Comparison of ENCODE assay signal across 23 cellular contexts in genomic region chr5:81068635-81069034, GRCh38.
"Had no signal": no experiment of that assay in that cellular context is flagged by ENCODE, and none has a peak within 500 bp of the region (broad histone marks: within the 10 kb centered on the region; RNA-seq: fewer than 3 reads in every experiment).

No MANE protein-coding gene starts in this region.

- H3K9me3 Mint-ChIP-seq: activated naive CD8-positive, alpha-beta T cell treated with anti-CD3 and anti-CD28 coated beads, Interleukin-2, amount 10 ng/mL, durations not matched to agents 7 days and 5 days; activated T-cell treated with anti-CD3 and anti-CD28 coated beads, Interleukin-2, amount 50 U/mL, for 24 hours; natural killer cell had no signal

- H3K4me3 Mint-ChIP-seq: activated CD8-positive, alpha-beta T cell treated with anti-CD3 and anti-CD28 coated beads for 36 hours; activated naive CD8-positive, alpha-beta T cell treated with anti-CD3 and anti-CD28 coated beads, Interleukin-2, amount 10 ng/mL, durations not matched to agents 7 days and 5 days; activated T-cell treated with anti-CD3 and anti-CD28 coated beads, Interleukin-2, amount 50 U/mL, for 24 hours; natural killer cell; T-cell had no signal

- H3K9ac ChIP-seq: SK-N-SH had no signal

- H3K4me1 Mint-ChIP-seq: activated naive CD8-positive, alpha-beta T cell treated with anti-CD3 and anti-CD28 coated beads, Interleukin-2, amount 10 ng/mL, durations not matched to agents 7 days and 5 days; natural killer cell had no signal

- H3K27ac Mint-ChIP-seq: activated naive CD8-positive, alpha-beta T cell treated with anti-CD3 and anti-CD28 coated beads, Interleukin-2, amount 10 ng/mL, durations not matched to agents 7 days and 5 days; activated T-cell treated with anti-CD3 and anti-CD28 coated beads, Interleukin-2, amount 50 U/mL, for 24 hours; activated T-helper 2 cell treated with anti-CD3 and anti-CD28 coated beads, Interferon-gamma antibody, Interleukin-2, Interleukin-4, amounts not matched to agents 10 μg/mL and 5 μg/mL and 100 μg/mL, durations not matched to agents 14 hours and 24 hours and 36 hours; natural killer cell; T-cell had no signal

- H3K27ac ChIP-seq: brain microvascular endothelial cell, neutrophil, pancreas, sigmoid colon had no signal

- ATAC-seq: activated CD8-positive, alpha-beta T cell treated with anti-CD3 and anti-CD28 coated beads for 36 hours; natural killer cell; pancreas; T-cell had no signal

- H3K4me3 ChIP-seq: coronary artery, pancreas, sigmoid colon, tibial nerve had no signal

- DNase-seq: activated CD4-positive, alpha-beta T cell treated with anti-CD3 and anti-CD28 coated beads for 48 hours; activated CD4-positive, CD25-positive, alpha-beta regulatory T cell; activated CD8-positive, alpha-beta T cell treated with anti-CD3 and anti-CD28 coated beads for 36 hours; activated naive CD4-positive, alpha-beta T cell treated with Interleukin-2 at 50 U/mL for 16 hours; activated naive CD8-positive, alpha-beta T cell treated with anti-CD3 and anti-CD28 coated beads, Interleukin-2, amount 10 ng/mL, durations not matched to agents 7 days and 5 days; activated T-cell treated with anti-CD3 and anti-CD28 coated beads, Interleukin-2, amount 50 U/mL, for 24 hours; anterior cingulate cortex; brain microvascular endothelial cell; central memory CD4-positive, alpha-beta T cell; effector CD4-positive, alpha-beta T cell; foreskin fibroblast; mesenchymal stem cell; natural killer cell; pancreas; sigmoid colon; SK-N-SH; stimulated activated naive CD4-positive, alpha-beta T cell treated with Interleukin-2 at 50 U/mL for 16 hours; T-cell had no signal

- FAIRE-seq: pancreas, urothelium cell line had no signal

- H3K36me3 Mint-ChIP-seq: natural killer cell had no signal

- H3K9me3 ChIP-seq: neutrophil, pancreas, sigmoid colon, SK-N-SH, tibial nerve had no signal

- H3K27me3 ChIP-seq: brain microvascular endothelial cell, neutrophil, pancreas, sigmoid colon, tibial nerve had no signal

- H3K27me3 Mint-ChIP-seq: activated CD8-positive, alpha-beta T cell treated with anti-CD3 and anti-CD28 coated beads for 36 hours; activated naive CD8-positive, alpha-beta T cell treated with anti-CD3 and anti-CD28 coated beads, Interleukin-2, amount 10 ng/mL, durations not matched to agents 7 days and 5 days; activated T-cell treated with anti-CD3 and anti-CD28 coated beads, Interleukin-2, amount 50 U/mL, for 24 hours; T-cell had no signal

- H3K4me1 ChIP-seq: pancreas had no signal

- H3K36me3 ChIP-seq: brain microvascular endothelial cell, neutrophil, pancreas, sigmoid colon had no signal
